Comparison of ENCODE assay signal across 2 cellular contexts in the genomic region with DNA sequence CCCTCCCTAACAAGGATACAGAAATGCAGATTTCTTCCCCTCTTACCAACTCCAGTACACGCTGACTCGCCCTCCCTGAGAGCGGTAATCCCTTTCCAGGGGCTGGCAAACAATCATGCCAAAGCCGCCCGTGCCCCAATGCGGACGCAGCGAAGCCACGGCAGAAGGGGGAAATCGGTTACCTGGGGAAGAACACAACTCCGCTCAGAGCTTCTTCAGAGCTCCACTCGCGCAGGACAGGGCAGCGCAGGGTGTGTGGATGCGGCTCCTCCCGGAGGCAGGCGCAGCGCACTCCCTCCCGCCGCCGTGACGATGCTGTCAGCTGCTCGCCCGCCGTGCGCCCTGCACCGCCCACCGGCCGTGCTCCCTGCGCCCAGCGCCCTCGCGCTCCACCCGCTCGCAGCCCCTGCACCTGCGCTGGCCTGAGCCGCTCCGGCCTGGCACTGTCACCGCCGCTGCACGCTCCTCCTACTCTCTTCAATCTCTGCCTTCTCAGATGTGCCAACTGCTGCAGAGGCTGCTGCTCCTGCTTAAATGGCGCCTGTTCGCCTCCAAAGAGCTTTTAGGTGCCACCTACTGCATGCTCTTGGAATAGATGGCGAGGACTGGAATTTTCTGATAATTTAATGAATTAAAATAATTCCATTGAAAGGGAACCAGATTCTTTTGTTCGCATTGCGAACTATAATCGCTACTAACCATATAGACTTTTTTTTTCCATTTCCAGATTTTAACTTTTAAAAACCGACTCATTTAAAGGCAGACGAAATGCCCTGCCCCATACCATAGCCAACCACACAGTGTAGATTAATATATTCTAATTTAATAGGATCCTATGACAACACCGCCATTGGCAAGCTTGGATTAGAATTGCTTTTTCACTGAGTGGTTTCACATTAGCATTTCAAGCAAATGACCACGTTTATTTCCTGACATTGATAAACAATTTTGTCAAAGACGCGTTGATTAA.
TF ChIP-seq lines count a peak whose summit lies in the region.

A gene with protein sequence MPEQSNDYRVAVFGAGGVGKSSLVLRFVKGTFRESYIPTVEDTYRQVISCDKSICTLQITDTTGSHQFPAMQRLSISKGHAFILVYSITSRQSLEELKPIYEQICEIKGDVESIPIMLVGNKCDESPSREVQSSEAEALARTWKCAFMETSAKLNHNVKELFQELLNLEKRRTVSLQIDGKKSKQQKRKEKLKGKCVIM (minus strand): TSS at position 255 of the 970 bp plus-strand sequence. CDS start 28,997 bp downstream, outside the sequence.

TF ChIP-seq in liver, 16 proteins besides CTCF, POLR2A, EP300 and RAD21:
- TF ChIP-seq, protein P1, sequence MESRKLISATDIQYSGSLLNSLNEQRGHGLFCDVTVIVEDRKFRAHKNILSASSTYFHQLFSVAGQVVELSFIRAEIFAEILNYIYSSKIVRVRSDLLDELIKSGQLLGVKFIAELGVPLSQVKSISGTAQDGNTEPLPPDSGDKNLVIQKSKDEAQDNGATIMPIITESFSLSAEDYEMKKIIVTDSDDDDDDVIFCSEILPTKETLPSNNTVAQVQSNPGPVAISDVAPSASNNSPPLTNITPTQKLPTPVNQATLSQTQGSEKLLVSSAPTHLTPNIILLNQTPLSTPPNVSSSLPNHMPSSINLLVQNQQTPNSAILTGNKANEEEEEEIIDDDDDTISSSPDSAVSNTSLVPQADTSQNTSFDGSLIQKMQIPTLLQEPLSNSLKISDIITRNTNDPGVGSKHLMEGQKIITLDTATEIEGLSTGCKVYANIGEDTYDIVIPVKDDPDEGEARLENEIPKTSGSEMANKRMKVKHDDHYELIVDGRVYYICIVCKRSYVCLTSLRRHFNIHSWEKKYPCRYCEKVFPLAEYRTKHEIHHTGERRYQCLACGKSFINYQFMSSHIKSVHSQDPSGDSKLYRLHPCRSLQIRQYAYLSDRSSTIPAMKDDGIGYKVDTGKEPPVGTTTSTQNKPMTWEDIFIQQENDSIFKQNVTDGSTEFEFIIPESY (IDR thresholded peaks at IDR 0.05) = no peak
- TF ChIP-seq EGR1 (IDR thresholded peaks at IDR 0.05; ENCODE audit: low read depth in 2 of 2) (no peak), HNF4G (IDR thresholded peaks at IDR 0.05) (no peak), JUND (IDR thresholded peaks at IDR 0.05) (no peak), YY1 (IDR thresholded peaks at IDR 0.05) (peak; percentile 91), FOXA2 (IDR thresholded peaks at IDR 0.05) (no peak), HNF4A (conservative IDR thresholded peaks at IDR 0.05) (peak in 1 of 2 donors; percentile 18), FOXA1 (IDR thresholded peaks at IDR 0.05) (no peak), GABPA (IDR thresholded peaks at IDR 0.05 in 1 of 2, conservative IDR thresholded peaks at IDR 0.05 in 1 of 2) (no peak), SP1 (IDR thresholded peaks at IDR 0.05) (no peak), TAF1 (conservative IDR thresholded peaks at IDR 0.05) (no peak), RXRA (IDR thresholded peaks at IDR 0.05) (peak in 1 of 2 donors; percentile 27), NR2F2 (IDR thresholded peaks at IDR 0.05) (no peak)
- TF ChIP-seq, protein P2, sequence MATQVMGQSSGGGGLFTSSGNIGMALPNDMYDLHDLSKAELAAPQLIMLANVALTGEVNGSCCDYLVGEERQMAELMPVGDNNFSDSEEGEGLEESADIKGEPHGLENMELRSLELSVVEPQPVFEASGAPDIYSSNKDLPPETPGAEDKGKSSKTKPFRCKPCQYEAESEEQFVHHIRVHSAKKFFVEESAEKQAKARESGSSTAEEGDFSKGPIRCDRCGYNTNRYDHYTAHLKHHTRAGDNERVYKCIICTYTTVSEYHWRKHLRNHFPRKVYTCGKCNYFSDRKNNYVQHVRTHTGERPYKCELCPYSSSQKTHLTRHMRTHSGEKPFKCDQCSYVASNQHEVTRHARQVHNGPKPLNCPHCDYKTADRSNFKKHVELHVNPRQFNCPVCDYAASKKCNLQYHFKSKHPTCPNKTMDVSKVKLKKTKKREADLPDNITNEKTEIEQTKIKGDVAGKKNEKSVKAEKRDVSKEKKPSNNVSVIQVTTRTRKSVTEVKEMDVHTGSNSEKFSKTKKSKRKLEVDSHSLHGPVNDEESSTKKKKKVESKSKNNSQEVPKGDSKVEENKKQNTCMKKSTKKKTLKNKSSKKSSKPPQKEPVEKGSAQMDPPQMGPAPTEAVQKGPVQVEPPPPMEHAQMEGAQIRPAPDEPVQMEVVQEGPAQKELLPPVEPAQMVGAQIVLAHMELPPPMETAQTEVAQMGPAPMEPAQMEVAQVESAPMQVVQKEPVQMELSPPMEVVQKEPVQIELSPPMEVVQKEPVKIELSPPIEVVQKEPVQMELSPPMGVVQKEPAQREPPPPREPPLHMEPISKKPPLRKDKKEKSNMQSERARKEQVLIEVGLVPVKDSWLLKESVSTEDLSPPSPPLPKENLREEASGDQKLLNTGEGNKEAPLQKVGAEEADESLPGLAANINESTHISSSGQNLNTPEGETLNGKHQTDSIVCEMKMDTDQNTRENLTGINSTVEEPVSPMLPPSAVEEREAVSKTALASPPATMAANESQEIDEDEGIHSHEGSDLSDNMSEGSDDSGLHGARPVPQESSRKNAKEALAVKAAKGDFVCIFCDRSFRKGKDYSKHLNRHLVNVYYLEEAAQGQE (IDR thresholded peaks at IDR 0.05) = no peak
- TF ChIP-seq, protein P3, sequence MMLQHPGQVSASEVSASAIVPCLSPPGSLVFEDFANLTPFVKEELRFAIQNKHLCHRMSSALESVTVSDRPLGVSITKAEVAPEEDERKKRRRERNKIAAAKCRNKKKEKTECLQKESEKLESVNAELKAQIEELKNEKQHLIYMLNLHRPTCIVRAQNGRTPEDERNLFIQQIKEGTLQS (IDR thresholded peaks at IDR 0.05) = no peak
- TF ChIP-seq, protein P4, sequence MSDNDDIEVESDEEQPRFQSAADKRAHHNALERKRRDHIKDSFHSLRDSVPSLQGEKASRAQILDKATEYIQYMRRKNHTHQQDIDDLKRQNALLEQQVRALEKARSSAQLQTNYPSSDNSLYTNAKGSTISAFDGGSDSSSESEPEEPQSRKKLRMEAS (IDR thresholded peaks at IDR 0.05) = no peak
TF ChIP-seq in liver: peak in this region for 3.

TF ChIP-seq in HepG2, 621 proteins besides CTCF, POLR2A, EP300 and RAD21:
- no peak for TF ChIP-seq ZNF569 (CRISPR knock-in tag; IDR thresholded peaks at IDR 0.05; ENCODE audit: borderline replicate concordance)
TF ChIP-seq in HepG2: peak in this region for 0.
